1 cellular context compared by ENCODE assay signal in genomic region chr1:15690317-15690716, GRCh38.
TF ChIP-seq lines count a peak whose summit lies in the region.

No MANE protein-coding gene starts in this region.

TF ChIP-seq in endothelial cell of umbilical vein, 7 proteins besides CTCF, POLR2A, EP300 and RAD21 (continued from another document):
- TF ChIP-seq EZH2 (IDR thresholded peaks at IDR 0.05; ENCODE audit: borderline replicate concordance, low read depth, low read length, severe bottlenecking), result no peak
- TF ChIP-seq GATA2 (IDR thresholded peaks at IDR 0.05; ENCODE audit: insufficient read depth, insufficient read length, low read depth, low read length), result no peak
- no peak for TF ChIP-seq MYC (IDR thresholded peaks at IDR 0.05; ENCODE audit: low read depth, low read length)
- no peak for TF ChIP-seq FOS (IDR thresholded peaks at IDR 0.05; ENCODE audit: borderline replicate concordance, insufficient read depth, low read length)
